ENCODE assay signal across 25 cellular contexts in the genomic region with DNA sequence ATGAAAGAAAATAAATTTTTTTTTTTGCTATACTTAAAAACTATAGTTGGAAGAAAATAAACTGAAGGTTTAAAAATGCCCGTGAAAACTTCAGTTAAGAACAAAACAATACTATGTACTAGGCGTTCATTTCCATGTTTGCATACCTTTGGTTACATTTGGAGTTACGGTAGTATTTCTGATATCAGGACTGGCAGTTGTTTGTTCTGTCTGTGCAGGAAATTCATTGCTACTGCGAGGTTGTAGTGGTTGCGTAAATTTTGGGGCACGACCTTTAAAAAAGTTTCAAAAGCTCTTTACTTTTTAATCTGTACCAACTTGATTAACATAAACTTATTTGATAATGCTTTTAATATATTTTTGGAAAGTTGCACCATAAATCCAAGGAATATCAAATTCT. TPM values are rescaled to one million over a fixed set of nuclear protein-coding genes. Genes with fewer than 3 reads are reported as not detected.
DNase-seq lines count a peak whose midpoint lies in the region; ATAC-seq, FAIRE-seq and TF ChIP-seq lines count a peak whose summit lies in the region.
"Had no signal": no experiment of that assay in that cellular context is flagged by ENCODE, and none has a peak within 500 bp of the region (broad histone marks: within the 10 kb centered on the region; RNA-seq: fewer than 3 reads in every experiment).

No MANE protein-coding gene starts in this region.

- H3K4me3 ChIP-seq in astrocyte (ENCODE audit: insufficient read depth, low read depth, low read length) (no peak overlapping the region), liver (ENCODE audit: low read depth in 1 of 3, low read length in 3 of 3) (no peak overlapping the region)
- H3K4me3 ChIP-seq: GM12878 had no signal

- peak; percentile 22 for DNase-seq in SIG-M5 treated with dmso at 0.1 percent for 504 hours (lab: John Stamatoyannopoulos, UW; ENCODE audit: unreplicated experiment)
- no peak for DNase-seq in SIG-M5 (lab: John Stamatoyannopoulos, UW)
- no peak for DNase-seq in astrocyte (ENCODE audit: low read depth)
- DNase-seq in RPMI8226 = no peak
- DNase-seq: BE2C; CD4-positive, alpha-beta T cell; COR-L47; DMS 273 treated with DMSO at 0.1 percent for 48 hours; DND-41; HFFc6; KG1; MV-4-11; NCI-H1694 treated with DMSO at 0.1 percent for 48 hours; NCI-H2081 treated with DMSO at 0.1 percent for 48 hours; NCI-H2171 treated with DMSO at 0.1 percent for 48 hours; NCI-H446; NCI-H526; Right ventricle myocardium superior; T-cell had no signal

- ATAC-seq in HG02571 (IDR thresholded peaks at IDR 0.05; ENCODE audit: unreplicated experiment) = no peak
- no peak for ATAC-seq in GM18498 (IDR thresholded peaks at IDR 0.05; ENCODE audit: unreplicated experiment)
- ATAC-seq: GM12878, SK-N-SH treated with all-trans-retinoic acid at 6 μM for 48 hours, T-cell had no signal

- no peaks in the 10 kb centered on the region for H3K27me3 ChIP-seq in astrocyte (ENCODE audit: insufficient read depth, low read length)
- no peaks in the 10 kb centered on the region for H3K27me3 ChIP-seq in liver (ENCODE audit: control insufficient read depth in 4 of 4, insufficient read depth in 4 of 4, low read length in 3 of 4)
- H3K27me3 ChIP-seq: BE2C had no signal

- H3K36me3 ChIP-seq in astrocyte (ENCODE audit: insufficient read depth, low read length) (peaks cover 82% of the 10 kb centered on the region), liver (ENCODE audit: control insufficient read depth in 4 of 4, insufficient read depth in 3 of 4, low read depth in 1 of 4, low read length in 3 of 4) (peaks cover 2 to 15% (median 12%) of the 10 kb centered on the region in 4 donors)

- H3K9ac ChIP-seq in astrocyte (ENCODE audit: low read length) (no peak overlapping the region), liver (ENCODE audit: low read depth in 1 of 2, low read length in 2 of 2) (peak overlapping the region in 1 of 2 donors; percentile 20)

- no peak overlapping the region for H3K4me2 ChIP-seq in astrocyte (ENCODE audit: low read length)

- no peak overlapping the region for H2AFZ ChIP-seq in astrocyte (ENCODE audit: low read depth, low read length)

- H3K27me3 Mint-ChIP-seq in astrocyte (ENCODE audit: low read depth, unreplicated experiment) = no peaks in the 10 kb centered on the region
- H3K27me3 Mint-ChIP-seq: CD4-positive, alpha-beta T cell had no signal

- H3K9me3 Mint-ChIP-seq in astrocyte (ENCODE audit: unreplicated experiment) = no peaks in the 10 kb centered on the region
- H3K9me3 Mint-ChIP-seq: CD4-positive, alpha-beta T cell; HFFc6; T-cell had no signal

- H3K4me3 Mint-ChIP-seq in astrocyte (ENCODE audit: unreplicated experiment) = no peak overlapping the region
- H3K4me3 Mint-ChIP-seq: CD4-positive, alpha-beta T cell; HFFc6; T-cell had no signal

- H3K79me2 ChIP-seq in astrocyte (ENCODE audit: insufficient read depth, low read length) = peaks cover 24% of the 10 kb centered on the region

- TF ChIP-seq RAD21 in liver (IDR thresholded peaks at IDR 0.05) = peak; percentile 50 to 62

- H3K36me3 Mint-ChIP-seq in astrocyte (ENCODE audit: low read depth, unreplicated experiment) = peaks cover 12% of the 10 kb centered on the region

- H3K27ac Mint-ChIP-seq in astrocyte (ENCODE audit: unreplicated experiment) = no peak overlapping the region
- H3K27ac Mint-ChIP-seq: CD4-positive, alpha-beta T cell; HFFc6; T-cell had no signal

- peaks cover 73% of the 10 kb centered on the region for H4K20me1 ChIP-seq in astrocyte (ENCODE audit: insufficient read depth, low read length)

- H3K27ac ChIP-seq in astrocyte (ENCODE audit: low read depth, low read length) (no peak overlapping the region), liver (ENCODE audit: low read depth in 1 of 2, low read length in 2 of 2) (peak overlapping the region; percentile 22 to 38)

- peak; percentile 13 for FAIRE-seq in astrocyte (lab: Jason Lieb, UNC)
- FAIRE-seq: GM12878, H54 had no signal

- peaks cover 25% of the 10 kb centered on the region for H3K4me1 ChIP-seq in astrocyte (ENCODE audit: insufficient read depth, low read length)
- peaks cover 2 to 30% (median 21%) of the 10 kb centered on the region in 4 donors for H3K4me1 ChIP-seq in liver (ENCODE audit: control insufficient read depth in 4 of 4, insufficient read depth in 4 of 4, low read length in 3 of 4)

- 28% methylated on average over 6 of the region's 6 CpGs for WGBS in liver

- TF ChIP-seq CTCF in astrocyte (IDR thresholded peaks at IDR 0.05; ENCODE audit: insufficient read depth, low read depth, low read length) = no peak
- TF ChIP-seq CTCF in liver (IDR thresholded peaks at IDR 0.05; ENCODE audit: low read depth, low read length, missing input control) = no peak

- H3K9me3 ChIP-seq in astrocyte (ENCODE audit: insufficient read depth, low read depth, low read length) (no peaks in the 10 kb centered on the region), liver (ENCODE audit: control insufficient read depth in 4 of 4, low read length in 3 of 4) (no peaks in the 10 kb centered on the region)
- H3K9me3 ChIP-seq: BE2C had no signal

- H3K4me1 Mint-ChIP-seq in astrocyte (ENCODE audit: low read depth, unreplicated experiment) = peaks cover 39% of the 10 kb centered on the region
- H3K4me1 Mint-ChIP-seq: T-cell had no signal

TF ChIP-seq in liver, 16 proteins besides CTCF, POLR2A, EP300 and RAD21:
- no peak for TF ChIP-seq NR2F2 (IDR thresholded peaks at IDR 0.05)
- peak; percentile 58 to 84 for TF ChIP-seq RXRA (IDR thresholded peaks at IDR 0.05)
- TF ChIP-seq, protein P1, sequence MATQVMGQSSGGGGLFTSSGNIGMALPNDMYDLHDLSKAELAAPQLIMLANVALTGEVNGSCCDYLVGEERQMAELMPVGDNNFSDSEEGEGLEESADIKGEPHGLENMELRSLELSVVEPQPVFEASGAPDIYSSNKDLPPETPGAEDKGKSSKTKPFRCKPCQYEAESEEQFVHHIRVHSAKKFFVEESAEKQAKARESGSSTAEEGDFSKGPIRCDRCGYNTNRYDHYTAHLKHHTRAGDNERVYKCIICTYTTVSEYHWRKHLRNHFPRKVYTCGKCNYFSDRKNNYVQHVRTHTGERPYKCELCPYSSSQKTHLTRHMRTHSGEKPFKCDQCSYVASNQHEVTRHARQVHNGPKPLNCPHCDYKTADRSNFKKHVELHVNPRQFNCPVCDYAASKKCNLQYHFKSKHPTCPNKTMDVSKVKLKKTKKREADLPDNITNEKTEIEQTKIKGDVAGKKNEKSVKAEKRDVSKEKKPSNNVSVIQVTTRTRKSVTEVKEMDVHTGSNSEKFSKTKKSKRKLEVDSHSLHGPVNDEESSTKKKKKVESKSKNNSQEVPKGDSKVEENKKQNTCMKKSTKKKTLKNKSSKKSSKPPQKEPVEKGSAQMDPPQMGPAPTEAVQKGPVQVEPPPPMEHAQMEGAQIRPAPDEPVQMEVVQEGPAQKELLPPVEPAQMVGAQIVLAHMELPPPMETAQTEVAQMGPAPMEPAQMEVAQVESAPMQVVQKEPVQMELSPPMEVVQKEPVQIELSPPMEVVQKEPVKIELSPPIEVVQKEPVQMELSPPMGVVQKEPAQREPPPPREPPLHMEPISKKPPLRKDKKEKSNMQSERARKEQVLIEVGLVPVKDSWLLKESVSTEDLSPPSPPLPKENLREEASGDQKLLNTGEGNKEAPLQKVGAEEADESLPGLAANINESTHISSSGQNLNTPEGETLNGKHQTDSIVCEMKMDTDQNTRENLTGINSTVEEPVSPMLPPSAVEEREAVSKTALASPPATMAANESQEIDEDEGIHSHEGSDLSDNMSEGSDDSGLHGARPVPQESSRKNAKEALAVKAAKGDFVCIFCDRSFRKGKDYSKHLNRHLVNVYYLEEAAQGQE (IDR thresholded peaks at IDR 0.05) = peak; percentile 55
- TF ChIP-seq EGR1 (IDR thresholded peaks at IDR 0.05; ENCODE audit: low read depth in 2 of 2) = peak in 1 of 2 donors; percentile 42
- peak; percentile 23 for TF ChIP-seq MAX (IDR thresholded peaks at IDR 0.05)
- peak; percentile 57 for TF ChIP-seq FOXA1 (IDR thresholded peaks at IDR 0.05)
- TF ChIP-seq FOXA2 (IDR thresholded peaks at IDR 0.05) = peak; percentile 57
- TF ChIP-seq GABPA (IDR thresholded peaks at IDR 0.05 in 1 of 2, conservative IDR thresholded peaks at IDR 0.05 in 1 of 2) = peak in 1 of 2 donors; percentile 36
- TF ChIP-seq YY1 (IDR thresholded peaks at IDR 0.05) = peak; percentile 86
- TF ChIP-seq, protein P2, sequence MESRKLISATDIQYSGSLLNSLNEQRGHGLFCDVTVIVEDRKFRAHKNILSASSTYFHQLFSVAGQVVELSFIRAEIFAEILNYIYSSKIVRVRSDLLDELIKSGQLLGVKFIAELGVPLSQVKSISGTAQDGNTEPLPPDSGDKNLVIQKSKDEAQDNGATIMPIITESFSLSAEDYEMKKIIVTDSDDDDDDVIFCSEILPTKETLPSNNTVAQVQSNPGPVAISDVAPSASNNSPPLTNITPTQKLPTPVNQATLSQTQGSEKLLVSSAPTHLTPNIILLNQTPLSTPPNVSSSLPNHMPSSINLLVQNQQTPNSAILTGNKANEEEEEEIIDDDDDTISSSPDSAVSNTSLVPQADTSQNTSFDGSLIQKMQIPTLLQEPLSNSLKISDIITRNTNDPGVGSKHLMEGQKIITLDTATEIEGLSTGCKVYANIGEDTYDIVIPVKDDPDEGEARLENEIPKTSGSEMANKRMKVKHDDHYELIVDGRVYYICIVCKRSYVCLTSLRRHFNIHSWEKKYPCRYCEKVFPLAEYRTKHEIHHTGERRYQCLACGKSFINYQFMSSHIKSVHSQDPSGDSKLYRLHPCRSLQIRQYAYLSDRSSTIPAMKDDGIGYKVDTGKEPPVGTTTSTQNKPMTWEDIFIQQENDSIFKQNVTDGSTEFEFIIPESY (IDR thresholded peaks at IDR 0.05) = peak; percentile 78
- peak; percentile 74 for TF ChIP-seq SP1 (IDR thresholded peaks at IDR 0.05)
- no peak for TF ChIP-seq TAF1 (conservative IDR thresholded peaks at IDR 0.05)
- peak in 1 of 2 donors; percentile 73 for TF ChIP-seq HNF4A (conservative IDR thresholded peaks at IDR 0.05)
- no peak for TF ChIP-seq HNF4G (IDR thresholded peaks at IDR 0.05)
- TF ChIP-seq, protein P3, sequence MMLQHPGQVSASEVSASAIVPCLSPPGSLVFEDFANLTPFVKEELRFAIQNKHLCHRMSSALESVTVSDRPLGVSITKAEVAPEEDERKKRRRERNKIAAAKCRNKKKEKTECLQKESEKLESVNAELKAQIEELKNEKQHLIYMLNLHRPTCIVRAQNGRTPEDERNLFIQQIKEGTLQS (IDR thresholded peaks at IDR 0.05) = no peak
- peak in 1 of 2 donors; percentile 63 for TF ChIP-seq JUND (IDR thresholded peaks at IDR 0.05)

RNA-seq across cellular contexts. Expression of gene ST3GAL6, which starts 47.9 kb away (rescaled TPM):
- total RNA-seq in astrocyte (4.4 and 4.8 TPM in 2 replicates), liver (10 to 100 TPM; 20.0 to 79.7 TPM)
- 10 to 100 TPM; 17.3 to 38.9 TPM for polyA plus RNA-seq in liver
- total RNA-seq: HFFc6 had no signal
